In the genomic region with DNA sequence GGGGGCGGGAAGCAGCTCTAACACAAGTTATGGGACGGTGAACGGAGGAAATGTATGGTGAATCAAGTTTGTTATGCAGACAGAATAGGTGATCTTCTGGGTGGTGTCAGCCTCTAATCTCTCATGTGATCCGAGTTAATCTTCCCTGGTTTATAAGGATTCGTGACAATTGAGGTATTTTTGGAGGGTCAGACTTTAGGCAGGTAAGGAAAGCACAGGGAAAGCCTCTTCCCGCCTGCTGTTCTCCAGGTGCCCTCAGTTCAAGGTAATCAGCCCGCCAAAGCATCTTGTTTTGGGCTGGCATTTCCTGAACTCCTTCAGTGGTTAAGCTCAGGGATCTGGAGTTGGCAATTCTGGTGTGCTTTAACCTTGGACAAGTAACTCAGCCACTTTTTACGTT, we compare ENCODE assay signal across 1 cellular context.
TF ChIP-seq lines count a peak whose summit lies in the region.

No MANE protein-coding gene starts in this region.

TF ChIP-seq in IMR-90, 13 proteins besides CTCF, POLR2A, EP300 and RAD21:
- TF ChIP-seq RFX5 (IDR thresholded peaks at IDR 0.05; ENCODE audit: low read depth, low read length), result no peak
- no peak for TF ChIP-seq NFE2L2 (IDR thresholded peaks at IDR 0.05; ENCODE audit: low read depth, low read length)
- TF ChIP-seq, protein P1, sequence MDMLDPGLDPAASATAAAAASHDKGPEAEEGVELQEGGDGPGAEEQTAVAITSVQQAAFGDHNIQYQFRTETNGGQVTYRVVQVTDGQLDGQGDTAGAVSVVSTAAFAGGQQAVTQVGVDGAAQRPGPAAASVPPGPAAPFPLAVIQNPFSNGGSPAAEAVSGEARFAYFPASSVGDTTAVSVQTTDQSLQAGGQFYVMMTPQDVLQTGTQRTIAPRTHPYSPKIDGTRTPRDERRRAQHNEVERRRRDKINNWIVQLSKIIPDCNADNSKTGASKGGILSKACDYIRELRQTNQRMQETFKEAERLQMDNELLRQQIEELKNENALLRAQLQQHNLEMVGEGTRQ (IDR thresholded peaks at IDR 0.05; ENCODE audit: low read depth, low read length), result no peak
- TF ChIP-seq CHD1 (IDR thresholded peaks at IDR 0.05; ENCODE audit: low read depth, low read length), result no peak
- no peak for TF ChIP-seq RCOR1 (IDR thresholded peaks at IDR 0.05; ENCODE audit: insufficient replicate concordance, low read length)
- TF ChIP-seq SMC3 (IDR thresholded peaks at IDR 0.05; ENCODE audit: low read depth, low read length), result no peak
- TF ChIP-seq MXI1 (IDR thresholded peaks at IDR 0.05; ENCODE audit: borderline replicate concordance, low read depth, low read length), result no peak
- TF ChIP-seq, protein P2, sequence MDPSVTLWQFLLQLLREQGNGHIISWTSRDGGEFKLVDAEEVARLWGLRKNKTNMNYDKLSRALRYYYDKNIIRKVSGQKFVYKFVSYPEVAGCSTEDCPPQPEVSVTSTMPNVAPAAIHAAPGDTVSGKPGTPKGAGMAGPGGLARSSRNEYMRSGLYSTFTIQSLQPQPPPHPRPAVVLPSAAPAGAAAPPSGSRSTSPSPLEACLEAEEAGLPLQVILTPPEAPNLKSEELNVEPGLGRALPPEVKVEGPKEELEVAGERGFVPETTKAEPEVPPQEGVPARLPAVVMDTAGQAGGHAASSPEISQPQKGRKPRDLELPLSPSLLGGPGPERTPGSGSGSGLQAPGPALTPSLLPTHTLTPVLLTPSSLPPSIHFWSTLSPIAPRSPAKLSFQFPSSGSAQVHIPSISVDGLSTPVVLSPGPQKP (IDR thresholded peaks at IDR 0.05; ENCODE audit: borderline replicate concordance, low read depth, low read length), result no peak
- TF ChIP-seq MAFK (IDR thresholded peaks at IDR 0.05; ENCODE audit: low read depth, low read length), result no peak
- no peak for TF ChIP-seq CEBPB (IDR thresholded peaks at IDR 0.05; ENCODE audit: low read depth, low read length)
- no peak for TF ChIP-seq MAZ (IDR thresholded peaks at IDR 0.05; ENCODE audit: borderline replicate concordance, low read depth, low read length)
- no peak for TF ChIP-seq FOS (IDR thresholded peaks at IDR 0.05; ENCODE audit: low read depth, low read length)
- no peak for TF ChIP-seq BHLHE40 (IDR thresholded peaks at IDR 0.05; ENCODE audit: low read depth, low read length)
